In the genomic region with DNA sequence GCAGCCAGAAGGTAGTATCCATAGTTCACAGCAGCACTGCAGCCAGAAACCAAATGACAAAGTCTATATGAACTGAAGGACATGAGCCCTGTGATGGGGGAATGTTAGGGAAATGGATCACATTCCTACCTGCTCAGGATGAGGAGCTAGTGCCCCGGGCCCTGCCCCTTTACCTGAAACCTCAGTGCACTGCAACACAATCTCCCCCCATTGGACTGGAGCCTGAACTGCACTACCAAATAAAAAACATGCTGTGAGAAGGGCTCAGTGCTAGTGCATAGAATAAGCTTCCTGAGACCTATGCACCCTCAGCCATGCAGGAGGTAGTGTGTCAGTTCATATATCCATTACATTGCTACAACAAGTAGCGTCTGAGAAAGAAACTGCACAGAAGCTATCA, we compare ENCODE assay signal across 1 cellular context.
TF ChIP-seq lines count a peak whose summit lies in the region.

No MANE protein-coding gene starts in this region.

TF ChIP-seq in GM23338, 12 proteins besides CTCF, POLR2A, EP300 and RAD21 (continued from another document):
- TF ChIP-seq ZNF462 (CRISPR knock-in tag; IDR thresholded peaks at IDR 0.05) (no peak), STAT1 (IDR thresholded peaks at IDR 0.05; ENCODE audit: unreplicated experiment) (no peak)
